ENCODE assay signal across 11 cellular contexts in the genomic region with DNA sequence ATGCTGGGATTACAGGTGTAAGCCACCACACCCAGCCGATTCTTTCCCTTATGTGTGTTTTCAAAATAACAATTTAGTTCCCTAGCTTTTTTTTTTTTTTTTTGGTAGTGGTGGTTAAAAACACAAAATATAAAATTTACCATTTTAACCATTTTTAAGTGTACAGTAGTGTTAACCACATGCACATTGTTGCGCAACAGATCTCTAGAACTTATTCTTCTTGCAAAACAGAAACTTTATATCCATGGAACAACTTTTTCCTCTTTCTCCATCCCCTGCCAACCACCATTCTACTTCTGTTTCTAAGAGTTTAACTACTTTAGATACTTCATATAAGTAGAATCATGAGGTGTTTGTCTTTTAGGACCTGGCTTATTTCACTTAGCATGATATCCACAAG. TPM values are rescaled to one million over a fixed set of nuclear protein-coding genes. Genes with fewer than 3 reads are reported as not detected.
A peak's percentile ranks its signal among the peaks of the same experiment; 100 is the strongest.
DNase-seq lines count a peak whose midpoint lies in the region; ATAC-seq, FAIRE-seq and TF ChIP-seq lines count a peak whose summit lies in the region.
"Had no signal": no experiment of that assay in that cellular context is flagged by ENCODE, and none has a peak within 500 bp of the region (broad histone marks: within the 10 kb centered on the region; RNA-seq: fewer than 3 reads in every experiment).

No MANE protein-coding gene starts in this region.

- no peak overlapping the region for H3K27ac Mint-ChIP-seq in T-helper 2 cell treated with Interferon-gamma antibody and Interleukin-4, amounts not matched to agents 5 μg/mL and 100 μg/mL, for 36 hours
- peak overlapping the region; percentile 64 for H3K27ac Mint-ChIP-seq in osteocyte (ENCODE audit: unreplicated experiment)

- peaks cover 19% of the 10 kb centered on the region for H3K36me3 Mint-ChIP-seq in T-helper 2 cell treated with Interferon-gamma antibody and Interleukin-4, amounts not matched to agents 5 μg/mL and 100 μg/mL, for 36 hours (ENCODE audit: low read depth)
- H3K36me3 Mint-ChIP-seq in osteocyte (ENCODE audit: unreplicated experiment), result peaks cover 9% of the 10 kb centered on the region

- H3K4me1 Mint-ChIP-seq in T-helper 2 cell treated with Interferon-gamma antibody and Interleukin-4, amounts not matched to agents 5 μg/mL and 100 μg/mL, for 36 hours (ENCODE audit: low read depth), result peaks cover 22% of the 10 kb centered on the region
- H3K4me1 Mint-ChIP-seq in osteocyte (ENCODE audit: unreplicated experiment), result peaks cover 16% of the 10 kb centered on the region

- no peak for FAIRE-seq in RCC 7860 (lab: Jason Lieb, UNC)
- FAIRE-seq: frontal cortex had no signal

- no peak for TF ChIP-seq CTCF in cardiac fibroblast (IDR thresholded peaks at IDR 0.05; ENCODE audit: low read depth, low read length)
- no peak for TF ChIP-seq CTCF in osteocyte (IDR thresholded peaks at IDR 0.05)

- H3K27me3 Mint-ChIP-seq in T-helper 2 cell treated with Interferon-gamma antibody and Interleukin-4, amounts not matched to agents 5 μg/mL and 100 μg/mL, for 36 hours (ENCODE audit: low read depth), result no peaks in the 10 kb centered on the region
- H3K27me3 Mint-ChIP-seq in osteocyte (ENCODE audit: unreplicated experiment), result no peaks in the 10 kb centered on the region

- H3K4me3 ChIP-seq in cardiac fibroblast (replicated peaks in 1 of 2; ENCODE audit: low read depth in 2 of 2, low read length in 2 of 2), result no peak overlapping the region

- H3K9me3 Mint-ChIP-seq in T-helper 2 cell treated with Interferon-gamma antibody and Interleukin-4, amounts not matched to agents 5 μg/mL and 100 μg/mL, for 36 hours, result peaks cover 28% of the 10 kb centered on the region
- peaks cover 12% of the 10 kb centered on the region for H3K9me3 Mint-ChIP-seq in osteocyte (ENCODE audit: unreplicated experiment)

- ATAC-seq in GM19463 (IDR thresholded peaks at IDR 0.05; ENCODE audit: unreplicated experiment), result no peak

- peak overlapping the region; percentile 25 for H3K4me3 Mint-ChIP-seq in T-helper 2 cell treated with Interferon-gamma antibody and Interleukin-4, amounts not matched to agents 5 μg/mL and 100 μg/mL, for 36 hours
- H3K4me3 Mint-ChIP-seq in osteocyte (ENCODE audit: unreplicated experiment), result peak overlapping the region; percentile 65

- DNase-seq in T-helper 2 cell treated with Interferon-gamma antibody and Interleukin-4, amounts not matched to agents 5 μg/mL and 100 μg/mL, for 36 hours (ENCODE audit: low spot score), result no peak
- no peak for DNase-seq in T-helper 2 cell
- DNase-seq in NOMO-1 (lab: John Stamatoyannopoulos, UW; ENCODE audit: unreplicated experiment in 2 of 2), result peak; percentile 52 to 68
- DNase-seq in cardiac fibroblast (ENCODE audit: low read depth in 2 of 2), result peak; percentile 54 to 67
- DNase-seq in osteocyte (ENCODE audit: extremely low spot score, unreplicated experiment), result no peak
- DNase-seq in RCC 7860 (ENCODE audit: low spot score), result no peak
- no peak for DNase-seq in anterior cingulate cortex (lab: John Stamatoyannopoulos, UW)
- DNase-seq: brain microvascular endothelial cell, NCI-H1417 had no signal

RNA-seq across cellular contexts. Expression of gene NDUFA12, which starts 1.1 kb away (rescaled TPM):
- 74.3 and 77.8 TPM in 2 replicates for total RNA-seq in osteocyte

Comparison
In these comparisons a context has a peak if more than half of its experiments do, and no peak if none do; other contexts are left out.
1. DNase-seq: peak in NOMO-1 (2 of 2) and cardiac fibroblast (2 of 2); none in T-helper 2 cell treated with Interferon-gamma antibody and Interleukin-4, amounts not matched to agents 5 μg/mL and 100 μg/mL, for 36 hours (single experiment), T-helper 2 cell (0 of 5), osteocyte (single experiment), RCC 7860 (single experiment) and anterior cingulate cortex (0 of 58).